Comparison of ENCODE assay signal across 1 cellular context in the genomic region with DNA sequence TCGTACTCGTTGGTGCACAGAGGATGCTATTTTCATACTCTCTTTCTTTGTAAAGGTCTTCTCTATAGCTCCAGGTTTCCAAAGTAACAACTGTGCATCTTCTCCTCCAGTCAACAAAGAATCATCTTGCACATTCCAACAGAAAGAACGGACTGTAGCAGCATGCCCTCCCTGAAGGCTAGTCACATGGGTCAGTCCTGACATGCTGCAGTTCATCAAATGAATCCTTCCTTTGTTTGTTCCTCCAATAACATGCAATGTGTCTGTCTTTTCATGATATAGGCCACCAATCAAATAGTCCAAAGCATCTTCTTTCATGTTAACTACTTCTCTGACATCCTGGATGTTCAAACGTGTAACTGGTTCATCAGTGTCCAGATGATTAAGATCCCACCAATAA.
TF ChIP-seq lines count a peak whose summit lies in the region.

No MANE protein-coding gene starts in this region.

TF ChIP-seq in GM12878, 131 proteins besides CTCF, POLR2A, EP300 and RAD21 (continued from another document):
- no peak for TF ChIP-seq MEF2B (IDR thresholded peaks at IDR 0.05; ENCODE audit: partially characterized antibody, poor library complexity, severe bottlenecking)
- TF ChIP-seq E2F4 (IDR thresholded peaks at IDR 0.05; ENCODE audit: low read depth, low read length), result no peak
